Comparison of ENCODE assay signal across 8 cellular contexts in genomic region chr19:44800461-44800860, GRCh38. TPM values are rescaled to one million over a fixed set of nuclear protein-coding genes. Genes with fewer than 3 reads are reported as not detected.
DNase-seq lines count a peak whose midpoint lies in the region; ATAC-seq and TF ChIP-seq lines count a peak whose summit lies in the region.

No MANE protein-coding gene starts in this region.

- DNase-seq in Caki2 (ENCODE audit: low read depth) = peak; percentile 68
- DNase-seq in GM23338 (ENCODE audit: low spot score) = peak; percentile 96
- DNase-seq in NCI-H146 (lab: John Stamatoyannopoulos, UW) = peak; percentile 82
- DNase-seq in T-helper 22 cell (ENCODE audit: low read depth) = peak; percentile 43
- peak in 47 of 56 donors; percentile 4 to 79 (median 32) for DNase-seq in amygdala (lab: John Stamatoyannopoulos, UW)
- peak; percentile 92 for DNase-seq in hepatic stellate cell (ENCODE audit: low spot score)
- peak; percentile 54 for DNase-seq in smooth muscle cell (lab: John Stamatoyannopoulos, UW; ENCODE audit: unreplicated experiment)
- DNase-seq in cerebellar nuclear complex (lab: John Stamatoyannopoulos, UW) = no peak

- peaks cover 27% of the 10 kb centered on the region for H3K27me3 Mint-ChIP-seq in GM23338 (ENCODE audit: insufficient read depth, low read depth, poor library complexity)

- H4K20me1 ChIP-seq in GM23338 (replicated peaks; ENCODE audit: insufficient read depth) (no peaks in the 10 kb centered on the region), smooth muscle cell (ENCODE audit: low read depth) (no peaks in the 10 kb centered on the region)

- in situ Hi-C loops in Caki2 (cut with HindIII; ENCODE audit: low pct_unique_long_range_greater_than_20kb, low sequenced_read_pairs) = no loop called here

- H3K27me3 ChIP-seq in GM23338 (ENCODE audit: insufficient read depth) (peaks cover 36% of the 10 kb centered on the region), smooth muscle cell (ENCODE audit: low read depth) (no peaks in the 10 kb centered on the region)

- H2AFZ ChIP-seq in GM23338 (no peak overlapping the region), smooth muscle cell (ENCODE audit: low read depth) (no peak overlapping the region)

- ATAC-seq in GM23338 = peak; percentile 97

- H3K9me3 ChIP-seq in smooth muscle cell (replicated peaks; ENCODE audit: low read depth) = no peaks in the 10 kb centered on the region

- no peak overlapping the region for H3K27ac Mint-ChIP-seq in GM23338

- H3K4me1 Mint-ChIP-seq in GM23338 = peaks cover 21% of the 10 kb centered on the region

- H3K27ac ChIP-seq in GM23338 (ENCODE audit: low read depth) (peak overlapping the region; percentile 81), smooth muscle cell (ENCODE audit: low read depth) (no peak overlapping the region)

- H3F3A ChIP-seq in GM23338 (replicated peaks; ENCODE audit: low read depth) (peaks cover 14% of the 10 kb centered on the region; the same call in 1 of the 2 replicates), smooth muscle cell (ENCODE audit: low read depth) (no peaks in the 10 kb centered on the region)

- H3K9me3 Mint-ChIP-seq in GM23338 = no peaks in the 10 kb centered on the region; the same call in 2 of the 3 replicates

- no peaks in the 10 kb centered on the region for H3K9me2 ChIP-seq in GM23338 (ENCODE audit: insufficient read depth)

- TF ChIP-seq CTCF in GM23338 (conservative IDR thresholded peaks at IDR 0.05; ENCODE audit: low read depth in 2 of 2) = peak; percentile 91 to 99
- peak; percentile 90 for TF ChIP-seq CTCF in smooth muscle cell (IDR thresholded peaks at IDR 0.05; ENCODE audit: borderline replicate concordance, insufficient read depth, poor library complexity, severe bottlenecking)

- H3K79me2 ChIP-seq in GM23338 (replicated peaks; ENCODE audit: insufficient read depth) = no peaks in the 10 kb centered on the region
- no peaks in the 10 kb centered on the region for H3K79me2 ChIP-seq in smooth muscle cell (ENCODE audit: low read depth)

- H3K36me3 ChIP-seq in GM23338 (ENCODE audit: insufficient read depth) (no peaks in the 10 kb centered on the region), smooth muscle cell (ENCODE audit: low read depth) (no peaks in the 10 kb centered on the region)

- peaks cover 24% of the 10 kb centered on the region for H3K4me1 ChIP-seq in GM23338 (ENCODE audit: insufficient read depth)
- no peaks in the 10 kb centered on the region for H3K4me1 ChIP-seq in smooth muscle cell (ENCODE audit: low read depth)

- 14% methylated on average over 2 of the region's 3 CpGs for WGBS in smooth muscle cell (ENCODE audit: low lambda C conversion rate)

- H3K4me3 Mint-ChIP-seq in GM23338 = no peak overlapping the region

- no peak overlapping the region for H3K4me2 ChIP-seq in GM23338
- no peak overlapping the region for H3K4me2 ChIP-seq in smooth muscle cell

- H3K9ac ChIP-seq in smooth muscle cell (ENCODE audit: low read depth) = no peak overlapping the region

- H3K4me3 ChIP-seq in GM23338 = no peak overlapping the region
- H3K4me3 ChIP-seq in smooth muscle cell = no peak overlapping the region

- H3K36me3 Mint-ChIP-seq in GM23338 (ENCODE audit: low read depth) = peaks cover 42% of the 10 kb centered on the region

TF ChIP-seq in GM23338, 12 proteins besides CTCF, POLR2A, EP300 and RAD21 (continues in another document):
- TF ChIP-seq STAT1 (IDR thresholded peaks at IDR 0.05; ENCODE audit: unreplicated experiment) (no peak), ZNF114 (CRISPR knock-in tag; IDR thresholded peaks at IDR 0.05) (no peak), CREB1 (CRISPR knock-in tag; IDR thresholded peaks at IDR 0.05; ENCODE audit: low read depth) (no peak), EZH2 (IDR thresholded peaks at IDR 0.05; ENCODE audit: low read depth, unreplicated experiment) (no peak)
- TF ChIP-seq, protein P1, sequence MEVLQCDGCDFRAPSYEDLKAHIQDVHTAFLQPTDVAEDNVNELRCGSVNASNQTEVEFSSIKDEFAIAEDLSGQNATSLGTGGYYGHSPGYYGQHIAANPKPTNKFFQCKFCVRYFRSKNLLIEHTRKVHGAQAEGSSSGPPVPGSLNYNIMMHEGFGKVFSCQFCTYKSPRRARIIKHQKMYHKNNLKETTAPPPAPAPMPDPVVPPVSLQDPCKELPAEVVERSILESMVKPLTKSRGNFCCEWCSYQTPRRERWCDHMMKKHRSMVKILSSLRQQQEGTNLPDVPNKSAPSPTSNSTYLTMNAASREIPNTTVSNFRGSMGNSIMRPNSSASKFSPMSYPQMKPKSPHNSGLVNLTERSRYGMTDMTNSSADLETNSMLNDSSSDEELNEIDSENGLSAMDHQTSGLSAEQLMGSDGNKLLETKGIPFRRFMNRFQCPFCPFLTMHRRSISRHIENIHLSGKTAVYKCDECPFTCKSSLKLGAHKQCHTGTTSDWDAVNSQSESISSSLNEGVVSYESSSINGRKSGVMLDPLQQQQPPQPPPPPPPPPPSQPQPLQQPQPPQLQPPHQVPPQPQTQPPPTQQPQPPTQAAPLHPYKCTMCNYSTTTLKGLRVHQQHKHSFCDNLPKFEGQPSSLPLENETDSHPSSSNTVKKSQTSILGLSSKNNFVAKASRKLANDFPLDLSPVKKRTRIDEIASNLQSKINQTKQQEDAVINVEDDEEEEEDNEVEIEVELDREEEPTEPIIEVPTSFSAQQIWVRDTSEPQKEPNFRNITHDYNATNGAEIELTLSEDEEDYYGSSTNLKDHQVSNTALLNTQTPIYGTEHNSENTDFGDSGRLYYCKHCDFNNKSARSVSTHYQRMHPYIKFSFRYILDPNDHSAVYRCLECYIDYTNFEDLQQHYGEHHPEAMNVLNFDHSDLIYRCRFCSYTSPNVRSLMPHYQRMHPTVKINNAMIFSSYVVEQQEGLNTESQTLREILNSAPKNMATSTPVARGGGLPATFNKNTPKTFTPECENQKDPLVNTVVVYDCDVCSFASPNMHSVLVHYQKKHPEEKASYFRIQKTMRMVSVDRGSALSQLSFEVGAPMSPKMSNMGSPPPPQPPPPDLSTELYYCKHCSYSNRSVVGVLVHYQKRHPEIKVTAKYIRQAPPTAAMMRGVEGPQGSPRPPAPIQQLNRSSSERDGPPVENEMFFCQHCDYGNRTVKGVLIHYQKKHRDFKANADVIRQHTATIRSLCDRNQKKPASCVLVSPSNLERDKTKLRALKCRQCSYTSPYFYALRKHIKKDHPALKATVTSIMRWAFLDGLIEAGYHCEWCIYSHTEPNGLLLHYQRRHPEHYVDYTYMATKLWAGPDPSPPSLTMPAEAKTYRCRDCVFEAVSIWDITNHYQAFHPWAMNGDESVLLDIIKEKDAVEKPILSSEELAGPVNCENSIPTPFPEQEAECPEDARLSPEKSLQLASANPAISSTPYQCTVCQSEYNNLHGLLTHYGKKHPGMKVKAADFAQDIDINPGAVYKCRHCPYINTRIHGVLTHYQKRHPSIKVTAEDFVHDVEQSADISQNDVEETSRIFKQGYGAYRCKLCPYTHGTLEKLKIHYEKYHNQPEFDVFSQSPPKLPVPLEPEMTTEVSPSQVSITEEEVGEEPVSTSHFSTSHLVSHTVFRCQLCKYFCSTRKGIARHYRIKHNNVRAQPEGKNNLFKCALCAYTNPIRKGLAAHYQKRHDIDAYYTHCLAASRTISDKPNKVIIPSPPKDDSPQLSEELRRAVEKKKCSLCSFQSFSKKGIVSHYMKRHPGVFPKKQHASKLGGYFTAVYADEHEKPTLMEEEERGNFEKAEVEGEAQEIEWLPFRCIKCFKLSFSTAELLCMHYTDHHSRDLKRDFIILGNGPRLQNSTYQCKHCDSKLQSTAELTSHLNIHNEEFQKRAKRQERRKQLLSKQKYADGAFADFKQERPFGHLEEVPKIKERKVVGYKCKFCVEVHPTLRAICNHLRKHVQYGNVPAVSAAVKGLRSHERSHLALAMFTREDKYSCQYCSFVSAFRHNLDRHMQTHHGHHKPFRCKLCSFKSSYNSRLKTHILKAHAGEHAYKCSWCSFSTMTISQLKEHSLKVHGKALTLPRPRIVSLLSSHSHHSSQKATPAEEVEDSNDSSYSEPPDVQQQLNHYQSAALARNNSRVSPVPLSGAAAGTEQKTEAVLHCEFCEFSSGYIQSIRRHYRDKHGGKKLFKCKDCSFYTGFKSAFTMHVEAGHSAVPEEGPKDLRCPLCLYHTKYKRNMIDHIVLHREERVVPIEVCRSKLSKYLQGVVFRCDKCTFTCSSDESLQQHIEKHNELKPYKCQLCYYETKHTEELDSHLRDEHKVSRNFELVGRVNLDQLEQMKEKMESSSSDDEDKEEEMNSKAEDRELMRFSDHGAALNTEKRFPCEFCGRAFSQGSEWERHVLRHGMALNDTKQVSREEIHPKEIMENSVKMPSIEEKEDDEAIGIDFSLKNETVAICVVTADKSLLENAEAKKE (CRISPR knock-in tag; IDR thresholded peaks at IDR 0.05) = no peak

RNA-seq across cellular contexts. Expression of gene BCAM, which starts 8.4 kb away (rescaled TPM):
- 67.7 and 79.1 TPM in 2 replicates for total RNA-seq in Caki2 (2014; rRNA removed; shearing (Covaris generic); ENCODE audit: low replicate concordance)
- 80.5 and 100 TPM in 2 replicates for total RNA-seq in GM23338 (2014; rRNA removed; shearing (Covaris generic))
- polyA plus RNA-seq in GM23338 (2016; fragmentation: Nextera tagmentation; extraction: Ambion mirVana) (33.3 and 36.9 TPM in 2 replicates), smooth muscle cell (1.5 and 6.4 TPM in 2 replicates)
- total RNA-seq in smooth muscle cell = 1.7 and 5.0 TPM in 2 replicates

RNA-seq across cellular contexts. Expression of gene CBLC, which starts 22.8 kb away (rescaled TPM):
- total RNA-seq in Caki2 (2014; rRNA removed; shearing (Covaris generic); ENCODE audit: low replicate concordance) = not detected in 2 replicates
- total RNA-seq in GM23338 (2014; rRNA removed; shearing (Covaris generic)) = 27.1 and 29.3 TPM in 2 replicates
- polyA plus RNA-seq in GM23338 (2016; fragmentation: Nextera tagmentation; extraction: Ambion mirVana) (13.8 and 14.5 TPM in 2 replicates), smooth muscle cell (0.87 and 2.3 TPM in 2 replicates)
- 0.40 and 0.90 TPM in 2 replicates for total RNA-seq in smooth muscle cell

RNA-seq across cellular contexts. Expression of gene NECTIN2, which starts 45.6 kb away (rescaled TPM):
- total RNA-seq in Caki2 (2014; rRNA removed; shearing (Covaris generic); ENCODE audit: low replicate concordance) = 90.0 and 91.5 TPM in 2 replicates
- total RNA-seq in GM23338 (2014; rRNA removed; shearing (Covaris generic)) = 230 and 235 TPM in 2 replicates
- 109 and 113 TPM in 2 replicates for polyA plus RNA-seq in GM23338 (2016; fragmentation: Nextera tagmentation; extraction: Ambion mirVana)
- 91.5 and 94.6 TPM in 2 replicates for total RNA-seq in smooth muscle cell
- polyA plus RNA-seq in smooth muscle cell = 160 and 164 TPM in 2 replicates

RNA-seq across cellular contexts. Expression of gene BCL3, which starts 52.0 kb away (rescaled TPM):
- 0.95 and 4.2 TPM in 2 replicates for total RNA-seq in Caki2 (2014; rRNA removed; shearing (Covaris generic); ENCODE audit: low replicate concordance)
- 0.62 and 1.4 TPM in 2 replicates for total RNA-seq in GM23338 (2014; rRNA removed; shearing (Covaris generic))
- polyA plus RNA-seq in GM23338 (2016; fragmentation: Nextera tagmentation; extraction: Ambion mirVana) = 3.3 and 4.1 TPM in 2 replicates
- 8.1 and 12.2 TPM in 2 replicates for total RNA-seq in smooth muscle cell
- polyA plus RNA-seq in smooth muscle cell = 52.8 and 54.0 TPM in 2 replicates

Comparison
In these comparisons a context has a peak if more than half of its experiments do, and no peak if none do; other contexts are left out.
1. DNase-seq: peak in Caki2 (single experiment), GM23338 (single experiment), NCI-H146 (single experiment), T-helper 22 cell (single experiment), amygdala (47 of 56), hepatic stellate cell (single experiment) and smooth muscle cell (single experiment); none in cerebellar nuclear complex (0 of 2).
2. RNA of gene BCAM, which starts 8.4 kb away (total RNA-seq): 80.5 to 100 TPM in GM23338 and 67.7 to 79.1 TPM in Caki2; 1.7 to 5.0 TPM in smooth muscle cell; every median in the first group is over 10 times any median in the second.
3. RNA of gene CBLC, which starts 22.8 kb away (total RNA-seq): 27.1 to 29.3 TPM in GM23338; 0.40 to 0.90 TPM in smooth muscle cell and not detected in Caki2; every median in the first group is over 10 times any median in the second.